9 cellular contexts compared by ENCODE assay signal in the genomic region with DNA sequence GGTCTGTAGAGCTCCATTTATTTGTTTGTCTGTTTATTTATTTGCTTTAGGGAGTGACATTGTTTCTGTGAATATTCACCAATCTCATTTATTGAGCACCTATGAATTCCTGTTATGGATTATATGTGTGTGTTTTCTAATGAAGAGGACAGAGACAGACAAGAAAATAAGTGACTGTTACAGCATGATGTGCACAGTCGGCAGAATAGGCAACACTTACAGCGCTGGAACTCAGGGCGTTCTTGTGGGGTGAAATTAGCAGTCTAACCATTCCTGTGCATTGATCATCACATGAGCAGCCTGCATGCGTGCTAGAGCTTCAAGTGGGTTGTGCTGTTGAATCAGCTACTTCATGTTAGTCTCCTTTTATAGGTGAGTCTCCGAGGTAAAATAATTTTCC.
"Had no signal": no experiment of that assay in that cellular context is flagged by ENCODE, and none has a peak within 500 bp of the region (broad histone marks: within the 10 kb centered on the region; RNA-seq: fewer than 3 reads in every experiment).

No MANE protein-coding gene starts in this region.

- H3K36me3 ChIP-seq: HAP-1 had no signal

- H3K9ac ChIP-seq: GM23248 had no signal

- DNase-seq: GM23248, GOT3, H7, H9, HCEC 1CT, HFFc6 had no signal

- H3K4me3 ChIP-seq: GM23248, GM23338, HAP-1 had no signal

- ATAC-seq: GM23338, HCT116 had no signal

- H3K4me2 ChIP-seq: GM23338 had no signal

- H2AFZ ChIP-seq: GM23248, GM23338 had no signal

- H3K9me3 ChIP-seq: HAP-1 had no signal

- H3K4me1 ChIP-seq: HAP-1 had no signal

- H3K27ac ChIP-seq: GM23248 had no signal
